In the genomic region with DNA sequence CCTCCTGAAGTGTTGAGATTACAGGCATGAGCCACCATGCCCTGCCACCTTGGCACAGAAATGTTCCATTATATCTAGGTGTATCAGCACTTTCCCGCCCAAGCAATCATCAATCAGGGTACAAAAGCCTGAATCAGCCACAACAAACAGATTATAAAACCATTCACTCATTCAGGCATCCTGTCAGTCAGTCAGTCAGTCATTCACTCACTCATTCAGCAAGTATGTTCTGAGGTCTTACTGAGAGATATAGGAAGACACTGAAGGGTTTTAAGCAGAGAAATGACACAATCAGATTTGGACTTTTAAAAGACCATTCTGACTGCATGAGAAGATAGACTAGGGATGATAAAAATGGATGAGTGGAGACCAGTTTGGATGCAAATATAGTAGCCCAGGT, we compare ENCODE assay signal across 21 cellular contexts.
"Had no signal": no experiment of that assay in that cellular context is flagged by ENCODE, and none has a peak within 500 bp of the region (broad histone marks: within the 10 kb centered on the region; RNA-seq: fewer than 3 reads in every experiment).

No MANE protein-coding gene starts in this region.

- H3K27me3 Mint-ChIP-seq: activated naive CD8-positive, alpha-beta T cell; brain; naive B cell; stimulated activated memory B cell treated with anti-CD40 and anti-IgM and Interleukin-4, amounts not matched to agents 10 μg/mL and 1 μg/mL and 100 μg/mL, for 72 hours had no signal

- DNase-seq: activated CD4-positive, CD25-positive, alpha-beta regulatory T cell treated with anti-CD3 and anti-CD28 coated beads, Interleukin-2, amount 50 U/mL, for 72 hours; activated CD8-positive, alpha-beta memory T cell treated with anti-CD3 and anti-CD28 coated beads, Interleukin-2, amount 50 U/mL, for 4 hours; activated effector memory CD4-positive, alpha-beta T cell treated with Interleukin-2 at 50 U/mL for 16 hours; activated T-cell treated with anti-CD3 and anti-CD28 coated beads, Interleukin-2, amount 50 U/mL, for 4 hours; foreskin fibroblast; heart left ventricle; hypothalamus; immature natural killer cell; kidney; left colon; mammary epithelial cell; naive B cell; nephron progenitor cell; ovary; retina; stimulated activated CD4-positive, alpha-beta T cell treated with anti-CD3 and anti-CD28 coated beads, Interleukin-12 subunit alpha, Interleukin-12 subunit beta, amount 100 ng/mL, for 4 hours; stimulated activated CD4-positive, alpha-beta T cell treated with anti-CD3 and anti-CD28 coated beads, Interleukin-4, amount 100 ng/mL, for 24 hours had no signal

- ATAC-seq: activated T-cell treated with anti-CD3 and anti-CD28 coated beads, Interleukin-2, amount 50 U/mL, for 4 hours; heart left ventricle; left colon; sciatic nerve; stimulated activated memory B cell treated with anti-CD40 and anti-IgM and Interleukin-4, amounts not matched to agents 10 μg/mL and 1 μg/mL and 100 μg/mL, for 72 hours had no signal

- H3K4me3 Mint-ChIP-seq: activated naive CD8-positive, alpha-beta T cell; activated T-cell treated with anti-CD3 and anti-CD28 coated beads, Interleukin-2, amount 50 U/mL, for 4 hours; brain; immature natural killer cell; naive B cell; nephron progenitor cell; stimulated activated memory B cell treated with anti-CD40 and anti-IgM and Interleukin-4, amounts not matched to agents 10 μg/mL and 1 μg/mL and 100 μg/mL, for 72 hours had no signal

- H3K9me3 Mint-ChIP-seq: activated T-cell treated with anti-CD3 and anti-CD28 coated beads, Interleukin-2, amount 50 U/mL, for 4 hours; immature natural killer cell; naive B cell; nephron progenitor cell; stimulated activated memory B cell treated with anti-CD40 and anti-IgM and Interleukin-4, amounts not matched to agents 10 μg/mL and 1 μg/mL and 100 μg/mL, for 72 hours had no signal

- H3K27ac Mint-ChIP-seq: brain; nephron progenitor cell; stimulated activated memory B cell treated with anti-CD40 and anti-IgM and Interleukin-4, amounts not matched to agents 10 μg/mL and 1 μg/mL and 100 μg/mL, for 72 hours had no signal

- H3K4me1 Mint-ChIP-seq: brain; immature natural killer cell; nephron progenitor cell; stimulated activated memory B cell treated with anti-CD40 and anti-IgM and Interleukin-4, amounts not matched to agents 10 μg/mL and 1 μg/mL and 100 μg/mL, for 72 hours had no signal
